In the genomic region with DNA sequence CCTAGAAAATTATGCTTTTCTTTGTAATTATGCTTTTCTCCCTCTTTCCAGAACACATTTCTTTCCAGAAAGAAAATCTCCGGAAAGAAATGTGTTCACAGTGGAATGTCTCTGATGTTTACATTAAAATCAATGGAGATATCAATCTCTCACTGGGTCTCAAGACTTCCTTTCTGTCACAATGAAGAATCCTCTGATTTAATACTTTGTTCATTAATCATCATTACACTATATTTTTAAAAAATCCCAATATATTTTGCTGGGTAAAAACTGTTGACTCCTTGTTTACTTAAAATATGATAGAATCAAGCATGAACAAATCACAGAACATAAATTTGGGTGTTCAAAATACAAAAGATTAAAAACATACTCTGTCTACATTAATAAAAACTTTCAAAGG, we compare ENCODE assay signal across 29 cellular contexts. TPM values are rescaled to one million over a fixed set of nuclear protein-coding genes. Genes with fewer than 3 reads are reported as not detected.
"Had no signal": no experiment of that assay in that cellular context is flagged by ENCODE, and none has a peak within 500 bp of the region (broad histone marks: within the 10 kb centered on the region; RNA-seq: fewer than 3 reads in every experiment).

No MANE protein-coding gene starts in this region.

- FAIRE-seq: endometrium, keratinocyte, urothelium cell line had no signal

- H3K27me3 ChIP-seq: gastrocnemius medialis, right atrium auricular region, tibial nerve, upper lobe of left lung had no signal

- H3K4me3 ChIP-seq: coronary artery, gastrocnemius medialis, mucosa of descending colon, prostate gland, right atrium auricular region, spleen, thoracic aorta, tibial nerve, upper lobe of left lung had no signal

- ATAC-seq: effector memory CD8-positive, alpha-beta T cell; gastrocnemius medialis; left lobe of liver; mucosa of descending colon; natural killer cell treated with Interleukin-12 subunit alpha and Interleukin-12 subunit beta and Interleukin-15 and Interleukin-18, amount 100 ng/mL, for 72 hours; sciatic nerve; stimulated activated naive B cell treated with anti-CD40 and anti-IgM and Interleukin-4, amounts not matched to agents 10 μg/mL and 1 μg/mL and 100 μg/mL, for 72 hours had no signal

- H3K9me3 ChIP-seq: gastrocnemius medialis, mucosa of descending colon, neutrophil, prostate gland, right atrium auricular region, spleen, thoracic aorta, tibial nerve, upper lobe of left lung had no signal

- H3K4me1 ChIP-seq: gastrocnemius medialis, prostate gland, right atrium auricular region, spleen, tibial nerve, upper lobe of left lung had no signal

- H3K27ac ChIP-seq: coronary artery, gastrocnemius medialis, neutrophil, prostate gland, right atrium auricular region, spleen, thoracic aorta, tibial nerve, upper lobe of left lung had no signal

- H3K36me3 ChIP-seq: gastrocnemius medialis, neutrophil, prostate gland, right atrium auricular region, spleen, thoracic aorta, tibial nerve, upper lobe of left lung had no signal

- DNase-seq: effector memory CD8-positive, alpha-beta T cell; gastrocnemius medialis; mesenchymal stem cell; mucosa of descending colon; naive B cell; spleen; stimulated activated CD4-positive, alpha-beta T cell treated with anti-CD3 and anti-CD28 coated beads, Interleukin-4, amount 100 ng/mL, for 4 hours; stimulated activated naive B cell treated with anti-CD40 and anti-IgM and Interleukin-4, amounts not matched to agents 10 μg/mL and 1 μg/mL and 100 μg/mL, for 72 hours; upper lobe of left lung had no signal

RNA-seq across cellular contexts. Expression of a gene that starts 36.9 kb away (rescaled TPM):
- total RNA-seq: dermis microvascular lymphatic vessel endothelial cell; gastrocnemius medialis; glomerular endothelial cell; left lobe of liver; liver; lung microvascular endothelial cell; mesothelial cell of epicardium; mucosa of descending colon; natural killer cell treated with Interleukin-12 subunit alpha and Interleukin-12 subunit beta and Interleukin-15 and Interleukin-18, amount 100 ng/mL, for 72 hours; neural crest cell; right atrium auricular region; sciatic nerve; skeletal muscle tissue; thoracic aorta; upper lobe of left lung had no signal
- polyA plus RNA-seq: esophagus, keratinocyte, liver, spleen had no signal
